In genomic region chr19:8609210-8610040, GRCh38 we compare ENCODE assay signal across 8 cellular contexts. TPM values are rescaled to one million over a fixed set of nuclear protein-coding genes. Genes with fewer than 3 reads are reported as not detected.
DNase-seq lines count a peak whose midpoint lies in the region; ATAC-seq and TF ChIP-seq lines count a peak whose summit lies in the region.

No MANE protein-coding gene starts in this region.

- H3K27me3 Mint-ChIP-seq in T-helper 1 cell treated with Interleukin-12 subunit alpha and Interleukin-12 subunit beta and Interleukin-4 antibody, amounts not matched to agents 30 μg/mL and 1 μg/mL, for 36 hours (ENCODE audit: low read depth) = peaks cover 13% of the 10 kb centered on the region
- H3K27me3 Mint-ChIP-seq in activated CD8-positive, alpha-beta T cell treated with anti-CD3 and anti-CD28 coated beads for 36 hours = no peaks in the 10 kb centered on the region
- H3K27me3 Mint-ChIP-seq in neural crest cell (ENCODE audit: low read depth) = peaks cover 3% of the 10 kb centered on the region

- peaks cover 10% of the 10 kb centered on the region for H3K4me1 Mint-ChIP-seq in T-helper 1 cell treated with Interleukin-12 subunit alpha and Interleukin-12 subunit beta and Interleukin-4 antibody, amounts not matched to agents 30 μg/mL and 1 μg/mL, for 36 hours (ENCODE audit: low read depth)
- H3K4me1 Mint-ChIP-seq in activated CD8-positive, alpha-beta T cell treated with anti-CD3 and anti-CD28 coated beads for 36 hours (ENCODE audit: low read depth) = peaks cover 26% of the 10 kb centered on the region
- peaks cover 19% of the 10 kb centered on the region for H3K4me1 Mint-ChIP-seq in neural crest cell

- peaks cover 9% of the 10 kb centered on the region for H3K36me3 Mint-ChIP-seq in T-helper 1 cell treated with Interleukin-12 subunit alpha and Interleukin-12 subunit beta and Interleukin-4 antibody, amounts not matched to agents 30 μg/mL and 1 μg/mL, for 36 hours (ENCODE audit: low read depth)
- peaks cover 12% of the 10 kb centered on the region for H3K36me3 Mint-ChIP-seq in activated CD8-positive, alpha-beta T cell treated with anti-CD3 and anti-CD28 coated beads for 36 hours (ENCODE audit: low read depth)
- peaks cover 5% of the 10 kb centered on the region for H3K36me3 Mint-ChIP-seq in neural crest cell (ENCODE audit: low read depth)

- peak overlapping the region; percentile 83 for H3K4me3 ChIP-seq in fibroblast of villous mesenchyme (ENCODE audit: low read depth, low read length)

- no peak for TF ChIP-seq CTCF in activated CD8-positive, alpha-beta T cell treated with anti-CD3 and anti-CD28 coated beads for 36 hours (IDR thresholded peaks at IDR 0.05)
- peak; percentile 37 for TF ChIP-seq CTCF in fibroblast of villous mesenchyme (IDR thresholded peaks at IDR 0.05; ENCODE audit: insufficient read depth, low read depth, low read length)
- TF ChIP-seq CTCF in neural crest cell (conservative IDR thresholded peaks at IDR 0.05) = peak; percentile 31

- H3K4me3 Mint-ChIP-seq in T-helper 1 cell treated with Interleukin-12 subunit alpha and Interleukin-12 subunit beta and Interleukin-4 antibody, amounts not matched to agents 30 μg/mL and 1 μg/mL, for 36 hours = peak overlapping the region; percentile 85
- H3K4me3 Mint-ChIP-seq in activated CD8-positive, alpha-beta T cell treated with anti-CD3 and anti-CD28 coated beads for 36 hours = peak overlapping the region; percentile 81
- H3K4me3 Mint-ChIP-seq in neural crest cell = peak overlapping the region; percentile 90

- intact Hi-C loops in activated CD8-positive, alpha-beta T cell treated with anti-CD3 and anti-CD28 coated beads for 36 hours (cut with micrococcal nuclease) = no loop called here

- CTCF ChIA-PET in activated CD8-positive, alpha-beta T cell treated with anti-CD3 and anti-CD28 coated beads for 36 hours (lab: Charles Lee) = no interaction called here

- POLR2A ChIA-PET in activated CD8-positive, alpha-beta T cell treated with anti-CD3 and anti-CD28 coated beads for 36 hours (lab: Charles Lee) = no interaction called here

- no peaks in the 10 kb centered on the region for H3K9me3 Mint-ChIP-seq in T-helper 1 cell treated with Interleukin-12 subunit alpha and Interleukin-12 subunit beta and Interleukin-4 antibody, amounts not matched to agents 30 μg/mL and 1 μg/mL, for 36 hours
- peaks cover 4% of the 10 kb centered on the region for H3K9me3 Mint-ChIP-seq in activated CD8-positive, alpha-beta T cell treated with anti-CD3 and anti-CD28 coated beads for 36 hours
- H3K9me3 Mint-ChIP-seq in neural crest cell = no peaks in the 10 kb centered on the region

- DNase-seq in T-helper 1 cell = no peak
- peak; percentile 55 for DNase-seq in activated CD8-positive, alpha-beta T cell treated with anti-CD3 and anti-CD28 coated beads for 36 hours
- peak; percentile 59 for DNase-seq in fibroblast of villous mesenchyme (ENCODE audit: low read depth)
- peak; percentile 50 for DNase-seq in neural crest cell (ENCODE audit: low read depth, low spot score)
- no peak for DNase-seq in activated effector memory CD4-positive, alpha-beta T cell treated with anti-CD3 and anti-CD28 coated beads, Interleukin-2, amount 50 U/mL, for 16 hours
- no peak for DNase-seq in NCI-H524 treated with DMSO at 0.1 percent for 48 hours (lab: John Stamatoyannopoulos, UW)
- DNase-seq in foreskin melanocyte = no peak

- ATAC-seq in activated CD8-positive, alpha-beta T cell treated with anti-CD3 and anti-CD28 coated beads for 36 hours = peak; percentile 17

- peak overlapping the region; percentile 10 for H3K27ac Mint-ChIP-seq in T-helper 1 cell treated with Interleukin-12 subunit alpha and Interleukin-12 subunit beta and Interleukin-4 antibody, amounts not matched to agents 30 μg/mL and 1 μg/mL, for 36 hours
- H3K27ac Mint-ChIP-seq in activated CD8-positive, alpha-beta T cell treated with anti-CD3 and anti-CD28 coated beads for 36 hours = peak overlapping the region; percentile 65
- peak overlapping the region; percentile 96 for H3K27ac Mint-ChIP-seq in neural crest cell (ENCODE audit: unreplicated experiment)

RNA-seq across cellular contexts. Expression of gene ADAMTS10, which starts 1.1 kb away (rescaled TPM):
- total RNA-seq in activated CD8-positive, alpha-beta T cell treated with anti-CD3 and anti-CD28 coated beads for 36 hours = 1 to 10 TPM; 3.7 to 4.0 TPM
- total RNA-seq in fibroblast of villous mesenchyme (7.3 and 19.3 TPM in 2 replicates), neural crest cell (30.9 and 31.4 TPM in 2 replicates)

RNA-seq across cellular contexts. Expression of gene NFILZ, which starts 21.0 kb away (rescaled TPM):
- not detected for total RNA-seq in activated CD8-positive, alpha-beta T cell treated with anti-CD3 and anti-CD28 coated beads for 36 hours
- not detected in 2 replicates for total RNA-seq in fibroblast of villous mesenchyme
- total RNA-seq in neural crest cell = not detected in 2 replicates

RNA-seq across cellular contexts. Expression of gene MYO1F, which starts 32.2 kb away (rescaled TPM):
- total RNA-seq in activated CD8-positive, alpha-beta T cell treated with anti-CD3 and anti-CD28 coated beads for 36 hours = 10 to 100 TPM; 21.0 to 21.4 TPM
- total RNA-seq in fibroblast of villous mesenchyme (0.32 and 1.3 TPM in 2 replicates), neural crest cell (0.33 and 0.77 TPM in 2 replicates)

Comparison
In these comparisons a context has a peak if more than half of its experiments do, and no peak if none do; other contexts are left out.
1. H3K27ac Mint-ChIP-seq: peak in every context shown above with its lines; median percentile 96 in neural crest cell; 65 in activated CD8-positive, alpha-beta T cell treated with anti-CD3 and anti-CD28 coated beads for 36 hours; 10 in T-helper 1 cell treated with Interleukin-12 subunit alpha and Interleukin-12 subunit beta and Interleukin-4 antibody, amounts not matched to agents 30 μg/mL and 1 μg/mL, for 36 hours.
2. DNase-seq: peak in activated CD8-positive, alpha-beta T cell treated with anti-CD3 and anti-CD28 coated beads for 36 hours (single experiment), fibroblast of villous mesenchyme (single experiment) and neural crest cell (single experiment); none in T-helper 1 cell (0 of 5), activated effector memory CD4-positive, alpha-beta T cell treated with anti-CD3 and anti-CD28 coated beads, Interleukin-2, amount 50 U/mL, for 16 hours (single experiment), NCI-H524 treated with DMSO at 0.1 percent for 48 hours (single experiment) and foreskin melanocyte (single experiment).
3. Peak in every context shown above with its lines, with median percentiles within 50 percentile points of each other: H3K4me3 Mint-ChIP-seq.